In genomic region chr1:93615201-93616150, GRCh38 we compare ENCODE assay signal across 8 cellular contexts.
DNase-seq lines count a peak whose midpoint lies in the region; ATAC-seq, FAIRE-seq and TF ChIP-seq lines count a peak whose summit lies in the region.

No MANE protein-coding gene starts in this region.

- peak overlapping the region; percentile 35 for H3K4me3 Mint-ChIP-seq in activated naive CD8-positive, alpha-beta T cell
- H3K4me3 Mint-ChIP-seq in CD4-positive, alpha-beta T cell, result no peak overlapping the region

- FAIRE-seq in GM12892 (lab: Jason Lieb, UNC) (peak; percentile 88), HepG2 (lab: Jason Lieb, UNC) (no peak)

- H3K79me2 ChIP-seq in HepG2 (ENCODE audit: insufficient read depth, low read length) (peaks cover 7% of the 10 kb centered on the region), MM.1S (ENCODE audit: low read length) (no peaks in the 10 kb centered on the region)

- no peaks in the 10 kb centered on the region for H3F3A ChIP-seq in MM.1S (ENCODE audit: insufficient read depth, low read length)

- CTCF ChIA-PET in HepG2 (lab: Yijun Ruan, JAX; ENCODE audit: low intra/inter-chr PET ratio, low total read pairs), result no interaction called here
- CTCF ChIA-PET in CD4-positive, alpha-beta T cell (lab: Charles Lee), result no interaction called here

- H3K4me2 ChIP-seq in HepG2 (ENCODE audit: low read depth, low read length), result peak overlapping the region; percentile 43
- no peak overlapping the region for H3K4me2 ChIP-seq in MM.1S (ENCODE audit: low read depth, low read length)

- TF ChIP-seq CTCF in HepG2 (CRISPR knock-in tag; IDR thresholded peaks at IDR 0.05) (peak; percentile 16; the same call in 1 of the 2 replicates), tibial nerve (IDR thresholded peaks at IDR 0.05) (no peak), MM.1S (IDR thresholded peaks at IDR 0.05; ENCODE audit: low read length) (no peak)
- no peak for TF ChIP-seq CTCF in CD4-positive, alpha-beta T cell (IDR thresholded peaks at IDR 0.05)

- no TSS peak for BruUV-seq in HepG2 (replicated peaks; lab: Mats Ljungman, UMichigan)

- ATAC-seq in GM21737 (IDR thresholded peaks at IDR 0.05; ENCODE audit: unreplicated experiment) (peak; percentile 72), HepG2 (peak; percentile 9)
- ATAC-seq in CD4-positive, alpha-beta T cell (ENCODE audit: poor library complexity), result no peak

- peak overlapping the region; percentile 49 for H3K9ac ChIP-seq in HUES64 (ENCODE audit: low read depth, low read length)
- H3K9ac ChIP-seq in HepG2 (ENCODE audit: insufficient read depth, low read depth, low read length), result peak overlapping the region; percentile 91
- no peak overlapping the region for H3K9ac ChIP-seq in MM.1S (ENCODE audit: low read length)

- peaks cover 5% of the 10 kb centered on the region for H3K4me1 Mint-ChIP-seq in activated naive CD8-positive, alpha-beta T cell (ENCODE audit: low read depth)
- H3K4me1 Mint-ChIP-seq in CD4-positive, alpha-beta T cell (ENCODE audit: low read depth), result peaks cover 10% of the 10 kb centered on the region

- H3K27ac Mint-ChIP-seq in activated naive CD8-positive, alpha-beta T cell, result peak overlapping the region; percentile 52
- H3K27ac Mint-ChIP-seq in CD4-positive, alpha-beta T cell, result no peak overlapping the region

- H3K9me3 ChIP-seq in HUES64 (ENCODE audit: insufficient read depth, low read depth, low read length) (no peaks in the 10 kb centered on the region), HepG2 (ENCODE audit: low read length) (no peaks in the 10 kb centered on the region), tibial nerve (no peaks in the 10 kb centered on the region), MM.1S (replicated peaks; ENCODE audit: insufficient read depth, low read length) (no peaks in the 10 kb centered on the region)
- H3K9me3 ChIP-seq in CD4-positive, alpha-beta T cell (ENCODE audit: control insufficient read depth, low read length), result no peaks in the 10 kb centered on the region

- H4K20me1 ChIP-seq in HepG2 (ENCODE audit: insufficient read depth, low read length) (no peaks in the 10 kb centered on the region), MM.1S (ENCODE audit: insufficient read depth, low read length) (no peaks in the 10 kb centered on the region)

- H3K4me1 ChIP-seq in HUES64 (ENCODE audit: insufficient read depth, low read length) (peaks cover 57% of the 10 kb centered on the region), HepG2 (ENCODE audit: insufficient read depth, low read length) (peaks cover 87% of the 10 kb centered on the region), tibial nerve (peaks cover 0 to 88% (median 48%) of the 10 kb centered on the region in 4 donors), MM.1S (ENCODE audit: low read length) (no peaks in the 10 kb centered on the region)

- DNase-seq in GM12892 (ENCODE audit: insufficient read length) (peak; percentile 64), HepG2 (ENCODE audit: low spot score) (peak; percentile 80), tibial nerve (ENCODE audit: low spot score in 2 of 2) (no peak), MM.1S (no peak)
- no peak for DNase-seq in CD4-positive, alpha-beta T cell

- intact Hi-C loops in HepG2 (cut with micrococcal nuclease; ENCODE audit: unreplicated experiment), result loop anchor here (5.0 kb wide), 2 partner anchors 232 to 268 kb away; partner anchors contain the start of gene DR1
- intact Hi-C loops in CD4-positive, alpha-beta T cell (cut with DNase I, micrococcal nuclease), result no loop called here

- H3K9me3 Mint-ChIP-seq in activated naive CD8-positive, alpha-beta T cell (ENCODE audit: low read depth), result no peaks in the 10 kb centered on the region
- no peaks in the 10 kb centered on the region for H3K9me3 Mint-ChIP-seq in CD4-positive, alpha-beta T cell

- no peak overlapping the region for H3K4me3 ChIP-seq in HUES64 (ENCODE audit: low read length)
- peak overlapping the region in 1 of 3 experiments; percentile 2; a peak in 1 of 6 replicates for H3K4me3 ChIP-seq in HepG2 (replicated peaks in 1 of 3; ENCODE audit: insufficient read depth in 1 of 3, low read depth in 2 of 3, low read length in 3 of 3)
- no peak overlapping the region for H3K4me3 ChIP-seq in tibial nerve
- H3K4me3 ChIP-seq in MM.1S (ENCODE audit: low read length), result no peak overlapping the region

- TF ChIP-seq POLR2A in GM12892 (IDR thresholded peaks at IDR 0.05; ENCODE audit: low read depth, low read length), result no peak
- TF ChIP-seq POLR2A in HepG2 (IDR thresholded peaks at IDR 0.05; ENCODE audit: insufficient read depth in 1 of 2, low read depth in 2 of 2, low read length in 2 of 2), result no peak; a peak in 1 of 4 replicates
- TF ChIP-seq POLR2A in tibial nerve (IDR thresholded peaks at IDR 0.05), result no peak

- peak overlapping the region; percentile 76 for H3K27ac ChIP-seq in HUES64 (ENCODE audit: low read depth, low read length)
- peak overlapping the region; percentile 100 for H3K27ac ChIP-seq in HepG2 (ENCODE audit: extremely low read length, insufficient read depth, low read length)
- peak overlapping the region in 3 of 4 donors; percentile 46 to 85 (median 70) for H3K27ac ChIP-seq in tibial nerve
- H3K27ac ChIP-seq in MM.1S (ENCODE audit: low read length), result no peak overlapping the region
- no peak overlapping the region for H3K27ac ChIP-seq in CD4-positive, alpha-beta T cell (ENCODE audit: low read depth, low read length)

- H3K27me3 ChIP-seq in HUES64 (ENCODE audit: insufficient read depth, low read length) (no peaks in the 10 kb centered on the region), HepG2 (ENCODE audit: control insufficient read depth in 1 of 2, insufficient read depth in 2 of 2, low read length in 2 of 2) (no peaks in the 10 kb centered on the region), tibial nerve (no peaks in the 10 kb centered on the region), MM.1S (replicated peaks; ENCODE audit: insufficient read depth, low read length) (no peaks in the 10 kb centered on the region)
- H3K27me3 ChIP-seq in CD4-positive, alpha-beta T cell (ENCODE audit: control insufficient read depth, insufficient read depth, low read length), result no peaks in the 10 kb centered on the region

- no peaks in the 10 kb centered on the region for H3K36me3 ChIP-seq in HUES64 (ENCODE audit: insufficient read depth, low read length)
- H3K36me3 ChIP-seq in HepG2 (replicated peaks in 1 of 2; ENCODE audit: control insufficient read depth in 1 of 2, insufficient read depth in 2 of 2, low read length in 2 of 2), result no peaks in the 10 kb centered on the region
- no peaks in the 10 kb centered on the region for H3K36me3 ChIP-seq in tibial nerve
- H3K36me3 ChIP-seq in MM.1S (replicated peaks; ENCODE audit: insufficient read depth, low read length), result no peaks in the 10 kb centered on the region

- H2AFZ ChIP-seq in HepG2 (ENCODE audit: low read length) (no peak overlapping the region), MM.1S (ENCODE audit: low read length) (no peak overlapping the region)

- WGBS in HUES64, result 52% methylated on average over 19 of the region's 20 CpGs
- 28% methylated on average over 19 of the region's 20 CpGs for WGBS in HepG2 (ENCODE audit: low lambda C conversion rate)
- 58 to 67% methylated on average over 20 of the region's 20 CpGs for WGBS in tibial nerve, 2 donors

- H3K36me3 Mint-ChIP-seq in activated naive CD8-positive, alpha-beta T cell, result no peaks in the 10 kb centered on the region
- H3K36me3 Mint-ChIP-seq in CD4-positive, alpha-beta T cell (ENCODE audit: low read depth), result no peaks in the 10 kb centered on the region

- H3K9me2 ChIP-seq in MM.1S (replicated peaks; ENCODE audit: insufficient read depth, low read length), result no peaks in the 10 kb centered on the region

- TF ChIP-seq RAD21 in HepG2 (CRISPR knock-in tag; IDR thresholded peaks at IDR 0.05), result no peak

- POLR2A ChIA-PET in HepG2 (lab: Yijun Ruan, JAX), result interaction anchor here (0.6 to 9.3 kb wide), 9 partner anchors 7 to 728 kb away, joined by 3 to 214 read pairs (median 6); partner anchors contain the start of genes DR1 and FNBP1L
- POLR2A ChIA-PET in CD4-positive, alpha-beta T cell (lab: Charles Lee), result no interaction called here

- in situ Hi-C loops in HepG2 (cut with HindIII; ENCODE audit: extremely low pct_ligation_motif_present, low pct_unique_long_range_greater_than_20kb), result loop anchor here (5.0 kb wide), 1 partner anchor 168 kb away; the partner anchor contains the start of gene FNBP1L

- no peaks in the 10 kb centered on the region for H3K27me3 Mint-ChIP-seq in activated naive CD8-positive, alpha-beta T cell
- H3K27me3 Mint-ChIP-seq in CD4-positive, alpha-beta T cell, result no peaks in the 10 kb centered on the region

- peak; percentile 38 to 75; a peak in 2 of 4 replicates for TF ChIP-seq EP300 in HepG2 (IDR thresholded peaks at IDR 0.05; ENCODE audit: low read depth in 2 of 2, low read length in 2 of 2)
- TF ChIP-seq EP300 in HepG2 (CRISPR knock-in tag; IDR thresholded peaks at IDR 0.05; ENCODE audit: borderline replicate concordance), result peak; percentile 71
- no peak for TF ChIP-seq EP300 in tibial nerve (IDR thresholded peaks at IDR 0.05)

TF ChIP-seq in HepG2, 621 proteins besides CTCF, POLR2A, EP300 and RAD21 (continues in another document):
- TF ChIP-seq ZBTB38 (CRISPR knock-in tag; IDR thresholded peaks at IDR 0.05) (peak; percentile 92), PAF1 (CRISPR knock-in tag; IDR thresholded peaks at IDR 0.05) (no peak), ZNF350 (CRISPR knock-in tag; IDR thresholded peaks at IDR 0.05; ENCODE audit: borderline replicate concordance, low read depth) (no peak; the same call in 1 of the 2 replicates), ZNF510 (CRISPR knock-in tag; IDR thresholded peaks at IDR 0.05; ENCODE audit: low read depth) (no peak), ZNF670 (CRISPR knock-in tag; IDR thresholded peaks at IDR 0.05; ENCODE audit: borderline replicate concordance) (0 out of 2 replicates have a peak, but pooled peaks have one; percentile 85), PHF20 (CRISPR knock-in tag; IDR thresholded peaks at IDR 0.05) (no peak), ZNF496 (CRISPR knock-in tag; IDR thresholded peaks at IDR 0.05; ENCODE audit: insufficient replicate concordance) (no peak), ZNF703 (CRISPR knock-in tag; IDR thresholded peaks at IDR 0.05; ENCODE audit: borderline replicate concordance) (no peak), DNMT1 (CRISPR knock-in tag; IDR thresholded peaks at IDR 0.05) (no peak), CSRNP2 (CRISPR knock-in tag; conservative IDR thresholded peaks at IDR 0.05; ENCODE audit: low read depth) (no peak), DPF2 (CRISPR knock-in tag; IDR thresholded peaks at IDR 0.05; ENCODE audit: borderline replicate concordance, low read depth) (no peak)

Comparison
In these comparisons a context has a peak if more than half of its experiments do, and no peak if none do; other contexts are left out.
1. DNase-seq: peak in GM12892 (single experiment) and HepG2 (single experiment); none in tibial nerve (0 of 2), MM.1S (single experiment) and CD4-positive, alpha-beta T cell (0 of 10).
2. H3K27ac ChIP-seq: peak in HUES64 (single experiment), HepG2 (single experiment) and tibial nerve (3 of 4); none in MM.1S (single experiment) and CD4-positive, alpha-beta T cell (single experiment).